21 cellular contexts compared by ENCODE assay signal in the genomic region with DNA sequence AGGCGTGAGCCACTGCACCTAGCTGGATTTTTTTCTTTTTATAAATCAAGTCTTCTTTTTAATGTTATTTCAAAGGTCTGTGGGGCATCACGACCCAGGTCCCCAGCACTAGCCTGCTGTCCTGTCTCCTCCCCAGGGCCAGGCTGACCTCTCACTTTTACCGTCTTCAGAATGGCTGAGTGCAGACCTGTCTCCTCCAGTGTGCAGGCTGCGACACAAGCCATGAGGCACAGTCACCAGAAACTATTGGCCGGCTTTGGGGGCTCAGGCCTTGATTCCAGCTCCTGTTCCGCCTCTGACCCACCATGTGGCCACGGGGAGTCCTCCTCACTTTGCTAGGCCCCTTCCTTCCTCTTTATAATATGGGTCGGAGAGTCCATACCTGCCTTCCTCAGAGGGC.
"Had no signal": no experiment of that assay in that cellular context is flagged by ENCODE, and none has a peak within 500 bp of the region (broad histone marks: within the 10 kb centered on the region; RNA-seq: fewer than 3 reads in every experiment).

No MANE protein-coding gene starts in this region.

- ATAC-seq: effector memory CD8-positive, alpha-beta T cell; foreskin keratinocyte; gastroesophageal sphincter; heart left ventricle; left colon; left lobe of liver; left ventricle myocardium superior; lower lobe of right lung had no signal

- H2AFZ ChIP-seq: hepatocyte had no signal

- H3K9me3 Mint-ChIP-seq: dendritic cell treated with granulocyte-macrophage colony-stimulating factor and Interleukin-4, amounts not matched to agents 40 ng/mL and 50 ng/mL, for 4 days; effector memory CD8-positive, alpha-beta T cell had no signal

- H3K4me1 ChIP-seq: colonic mucosa, foreskin keratinocyte, lower lobe of right lung had no signal

- H3K4me3 Mint-ChIP-seq: dendritic cell treated with granulocyte-macrophage colony-stimulating factor and Interleukin-4, amounts not matched to agents 40 ng/mL and 50 ng/mL, for 4 days; effector memory CD8-positive, alpha-beta T cell; immature natural killer cell had no signal

- H3K36me3 Mint-ChIP-seq: immature natural killer cell had no signal

- DNase-seq: colonic mucosa; cortex of kidney; effector CD8-positive, alpha-beta T cell; effector memory CD8-positive, alpha-beta T cell; heart left ventricle; hypothalamus; immature natural killer cell; islet precursor cell; kidney; kidney glomerular epithelial cell; left colon; left ventricle myocardium superior; lower lobe of right lung; mesenchymal stem cell; midbrain had no signal

- H3K27ac ChIP-seq: colonic mucosa, esophagus muscularis mucosa, foreskin keratinocyte, gastroesophageal sphincter, hepatocyte, lower lobe of right lung had no signal

- H3K36me3 ChIP-seq: colonic mucosa, esophagus muscularis mucosa, gastroesophageal sphincter, heart left ventricle, lower lobe of right lung had no signal

- H3K79me2 ChIP-seq: hepatocyte had no signal

- H3K4me2 ChIP-seq: hepatocyte had no signal

- H3K9me3 ChIP-seq: colonic mucosa, esophagus muscularis mucosa, gastroesophageal sphincter, heart left ventricle, lower lobe of right lung had no signal

- H3K4me1 Mint-ChIP-seq: immature natural killer cell had no signal

- H3K27me3 ChIP-seq: colonic mucosa, esophagus muscularis mucosa, gastroesophageal sphincter, heart left ventricle, hepatocyte had no signal

- H3K4me3 ChIP-seq: colonic mucosa, esophagus muscularis mucosa, gastroesophageal sphincter, heart left ventricle, hepatocyte, lower lobe of right lung had no signal

- H3K27ac Mint-ChIP-seq: dendritic cell treated with granulocyte-macrophage colony-stimulating factor and Interleukin-4, amounts not matched to agents 40 ng/mL and 50 ng/mL, for 4 days; effector memory CD8-positive, alpha-beta T cell; immature natural killer cell had no signal
